18 cellular contexts compared by ENCODE assay signal in the genomic region with DNA sequence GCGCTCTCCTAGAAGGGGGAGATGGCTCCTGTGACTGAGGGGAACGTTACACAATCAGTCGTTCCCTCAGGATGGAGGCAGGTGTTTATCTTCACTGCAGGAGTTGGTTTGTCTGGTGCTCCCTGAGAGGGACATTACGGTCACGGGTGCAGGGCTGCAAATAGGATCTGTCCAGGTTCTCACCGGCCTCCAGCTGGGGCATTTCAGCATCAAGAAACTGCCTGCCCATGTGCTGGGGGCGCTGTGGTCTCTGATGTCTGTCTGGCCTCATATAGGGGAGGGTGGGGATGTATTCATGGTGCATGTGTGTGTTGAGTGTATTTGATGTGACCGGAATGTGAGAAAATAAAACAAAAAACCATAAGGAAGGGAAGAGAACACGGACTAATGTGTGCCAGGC.
A peak's percentile ranks its signal among the peaks of the same experiment; 100 is the strongest.
DNase-seq lines count a peak whose midpoint lies in the region; ATAC-seq, FAIRE-seq and TF ChIP-seq lines count a peak whose summit lies in the region.
"Had no signal": no experiment of that assay in that cellular context is flagged by ENCODE, and none has a peak within 500 bp of the region (broad histone marks: within the 10 kb centered on the region; RNA-seq: fewer than 3 reads in every experiment).

No MANE protein-coding gene starts in this region.

- H3K4me3 ChIP-seq in HCT116 (replicated peaks in 1 of 2; ENCODE audit: low read depth in 1 of 2, low read length in 2 of 2) (no peak overlapping the region), SU-DHL-6 (ENCODE audit: insufficient read depth, low read length, poor library complexity, severe bottlenecking) (no peak overlapping the region), endodermal cell (ENCODE audit: low read length) (no peak overlapping the region)
- H3K4me3 ChIP-seq: GM23338 had no signal

- no peak for FAIRE-seq in D721Med (lab: Jason Lieb, UNC)

- no peak overlapping the region for H3K27ac Mint-ChIP-seq in endodermal cell
- no peak overlapping the region for H3K27ac Mint-ChIP-seq in endothelial cell (ENCODE audit: unreplicated experiment)
- H3K27ac Mint-ChIP-seq: CD4-positive, alpha-beta memory T cell; GM23338; T-cell had no signal

- H4K20me1 ChIP-seq in HCT116 (ENCODE audit: insufficient read depth) (no peaks in the 10 kb centered on the region), SU-DHL-6 (ENCODE audit: low read depth, low read length) (no peaks in the 10 kb centered on the region)

- H3K27me3 Mint-ChIP-seq in endodermal cell (ENCODE audit: insufficient read depth) (no peaks in the 10 kb centered on the region), endothelial cell (ENCODE audit: unreplicated experiment) (peaks cover 3% of the 10 kb centered on the region)
- H3K27me3 Mint-ChIP-seq in activated T-cell treated with anti-CD3 and anti-CD28 coated beads, Interleukin-2, amount 50 U/mL, for 4 hours (ENCODE audit: low read depth), result peaks cover 10% of the 10 kb centered on the region

- TF ChIP-seq RAD21 in HCT116 (IDR thresholded peaks at IDR 0.05; ENCODE audit: low read depth), result no peak

- H3K9me3 ChIP-seq in HCT116 (ENCODE audit: control insufficient read depth in 1 of 2, insufficient read depth in 1 of 2, low read depth in 1 of 2, low read length in 2 of 2), result no peaks in the 10 kb centered on the region
- peaks cover 5% of the 10 kb centered on the region; the same call in 1 of the 2 replicates for H3K9me3 ChIP-seq in SU-DHL-6 (ENCODE audit: insufficient read depth, low read length)
- H3K9me3 ChIP-seq in endodermal cell (ENCODE audit: control insufficient read depth, low read length), result peaks cover 10% of the 10 kb centered on the region
- H3K9me3 ChIP-seq: BE2C had no signal

- H3K36me3 Mint-ChIP-seq in endodermal cell (ENCODE audit: low read depth), result peaks cover 13% of the 10 kb centered on the region
- H3K36me3 Mint-ChIP-seq in activated T-cell treated with anti-CD3 and anti-CD28 coated beads, Interleukin-2, amount 50 U/mL, for 4 hours (ENCODE audit: insufficient read depth), result no peaks in the 10 kb centered on the region
- H3K36me3 Mint-ChIP-seq in endothelial cell (ENCODE audit: low read depth, unreplicated experiment), result peaks cover 12% of the 10 kb centered on the region
- H3K36me3 Mint-ChIP-seq: CD4-positive, alpha-beta memory T cell had no signal

- no peak overlapping the region for H3K9ac ChIP-seq in HCT116 (ENCODE audit: low read length)
- no peak overlapping the region for H3K9ac ChIP-seq in SU-DHL-6 (ENCODE audit: low read length)
- H3K9ac ChIP-seq in endodermal cell (ENCODE audit: extremely low read depth, low read length, poor library complexity, severe bottlenecking), result no peak overlapping the region

- DNase-seq in D721Med (ENCODE audit: insufficient read length, low spot score), result no peak
- DNase-seq in HCT116 (ENCODE audit: low read depth, low spot score), result no peak
- DNase-seq in endodermal cell, result peak; percentile 69
- DNase-seq in NCI-H187 treated with DMSO at 0.1 percent for 48 hours (lab: John Stamatoyannopoulos, UW), result no peak
- no peak for DNase-seq in activated T-cell treated with anti-CD3 and anti-CD28 coated beads, Interleukin-2, amount 50 U/mL, for 4 hours
- DNase-seq in endothelial cell (ENCODE audit: low spot score), result no peak
- DNase-seq: BE2C; CD4-positive, alpha-beta memory T cell; DND-41; GDM1; KG1; NCI-H1092 treated with DMSO at 0.1 percent for 48 hours; NCI-H2029; NCI-H774; T-cell had no signal

- intact Hi-C loops in HCT116 (cut with micrococcal nuclease), result no loop called here

- H3K9me2 ChIP-seq in HCT116 (ENCODE audit: insufficient read depth), result no peaks in the 10 kb centered on the region
- no peaks in the 10 kb centered on the region for H3K9me2 ChIP-seq in SU-DHL-6 (replicated peaks; ENCODE audit: insufficient read depth, low read length)

- H3K27ac ChIP-seq in HCT116 (ENCODE audit: low read depth, low read length) (no peak overlapping the region), SU-DHL-6 (ENCODE audit: low read depth, low read length) (no peak overlapping the region), endodermal cell (ENCODE audit: low read depth, low read length) (no peak overlapping the region)
- H3K27ac ChIP-seq: HL-60 had no signal

- 85 to 89% methylated on average over 6 to 9 of the region's 9 CpGs for WGBS in endodermal cell (ENCODE audit: insufficient coverage in 1 of 2, insufficient read length in 1 of 2), 2 experiments

- no TSS peak for BruUV-seq in HCT116 (replicated peaks; lab: Mats Ljungman, UMichigan)

- TF ChIP-seq CTCF in D721Med (IDR thresholded peaks at IDR 0.05; ENCODE audit: insufficient read depth, missing control alignments) (peak; percentile 3), HCT116 (IDR thresholded peaks at IDR 0.05 in 2 of 3, conservative IDR thresholded peaks at IDR 0.05 in 1 of 3; ENCODE audit: borderline replicate concordance in 1 of 3, insufficient read depth in 1 of 3, low read depth in 2 of 3, low read length in 2 of 3) (0 out of 6 replicates have a peak, but pooled peaks of 1 of the 3 experiments have one; percentile 14), SU-DHL-6 (IDR thresholded peaks at IDR 0.05; ENCODE audit: insufficient read depth, low read length, poor library complexity, severe bottlenecking) (peak; percentile 31), endodermal cell (conservative IDR thresholded peaks at IDR 0.05) (no peak), endothelial cell (IDR thresholded peaks at IDR 0.05; ENCODE audit: unreplicated experiment) (no peak)

- no peaks in the 10 kb centered on the region for H3K79me2 ChIP-seq in HCT116 (ENCODE audit: insufficient read depth, low read length)
- H3K79me2 ChIP-seq in SU-DHL-6 (ENCODE audit: insufficient read depth, low read length), result no peaks in the 10 kb centered on the region

- no peak overlapping the region for H2AFZ ChIP-seq in HCT116 (ENCODE audit: low read depth, low read length, poor library complexity, severe bottlenecking)
- H2AFZ ChIP-seq in SU-DHL-6 (ENCODE audit: low read depth, low read length, severe bottlenecking), result no peak overlapping the region
- H2AFZ ChIP-seq: GM23338 had no signal

- no peaks in the 10 kb centered on the region for H3F3A ChIP-seq in SU-DHL-6 (ENCODE audit: insufficient read depth)

- H3K9me3 Mint-ChIP-seq in endodermal cell, result peaks cover 18% of the 10 kb centered on the region
- peaks cover 3% of the 10 kb centered on the region for H3K9me3 Mint-ChIP-seq in activated T-cell treated with anti-CD3 and anti-CD28 coated beads, Interleukin-2, amount 50 U/mL, for 4 hours
- no peaks in the 10 kb centered on the region for H3K9me3 Mint-ChIP-seq in endothelial cell (ENCODE audit: unreplicated experiment)
- H3K9me3 Mint-ChIP-seq: T-cell had no signal

- H3K4me1 ChIP-seq in HCT116 (ENCODE audit: control insufficient read depth in 1 of 2, insufficient read depth in 2 of 2, low read length in 2 of 2), result peaks cover 0 to 3% of the 10 kb centered on the region in 2 experiments; a peak in 1 of 4 replicates
- H3K4me1 ChIP-seq in endodermal cell (ENCODE audit: control insufficient read depth, insufficient read depth, low read length), result peaks cover 9% of the 10 kb centered on the region
- H3K4me1 ChIP-seq: BE2C had no signal

- H3K4me1 Mint-ChIP-seq in endodermal cell, result peaks cover 21% of the 10 kb centered on the region
- H3K4me1 Mint-ChIP-seq in activated T-cell treated with anti-CD3 and anti-CD28 coated beads, Interleukin-2, amount 50 U/mL, for 4 hours (ENCODE audit: low read depth), result no peaks in the 10 kb centered on the region
- H3K4me1 Mint-ChIP-seq in endothelial cell (ENCODE audit: unreplicated experiment), result peaks cover 21% of the 10 kb centered on the region
- H3K4me1 Mint-ChIP-seq: CD4-positive, alpha-beta memory T cell; T-cell had no signal

- CTCF ChIA-PET in HCT116 (lab: Charles Lee), result no interaction called here

- no peak for TF ChIP-seq POLR2A in HCT116 (IDR thresholded peaks at IDR 0.05; ENCODE audit: borderline replicate concordance, extremely low read depth, insufficient read depth, insufficient read length)

- H3K36me3 ChIP-seq in HCT116 (ENCODE audit: control insufficient read depth in 1 of 2, insufficient read depth in 2 of 2, low read length in 2 of 2) (no peaks in the 10 kb centered on the region), SU-DHL-6 (ENCODE audit: low read length) (no peaks in the 10 kb centered on the region), endodermal cell (ENCODE audit: control insufficient read depth, insufficient read depth, low read length) (peaks cover 16% of the 10 kb centered on the region)
- H3K36me3 ChIP-seq: BE2C had no signal

- peak; percentile 57 for ATAC-seq in HCT116
- no peak for ATAC-seq in activated T-cell treated with anti-CD3 and anti-CD28 coated beads, Interleukin-2, amount 50 U/mL, for 4 hours
- ATAC-seq: GM23338, T-cell had no signal

- no peaks in the 10 kb centered on the region for H3K27me3 ChIP-seq in HCT116 (ENCODE audit: insufficient read depth, low read length)
- no peaks in the 10 kb centered on the region for H3K27me3 ChIP-seq in SU-DHL-6 (ENCODE audit: low read length)
- H3K27me3 ChIP-seq in endodermal cell (ENCODE audit: control insufficient read depth, insufficient read depth, low read length, poor library complexity, severe bottlenecking), result no peaks in the 10 kb centered on the region
- H3K27me3 ChIP-seq: BE2C had no signal

- RAD21 ChIA-PET in HCT116 (lab: Charles Lee; ENCODE audit: low non-redundant PET in 1 of 2, low total read pairs in 2 of 2, uncharacterized antibody in 2 of 2, unreplicated experiment in 2 of 2), result no interaction called here

- H3K4me2 ChIP-seq in HCT116 (ENCODE audit: low read length) (no peak overlapping the region), SU-DHL-6 (ENCODE audit: low read depth, low read length, poor library complexity, severe bottlenecking) (no peak overlapping the region)
- H3K4me2 ChIP-seq: GM23338 had no signal

- POLR2A ChIA-PET in HCT116 (lab: Charles Lee), result no interaction called here

- H3K4me3 Mint-ChIP-seq in endodermal cell (no peak overlapping the region), endothelial cell (ENCODE audit: unreplicated experiment) (no peak overlapping the region)
- H3K4me3 Mint-ChIP-seq in activated T-cell treated with anti-CD3 and anti-CD28 coated beads, Interleukin-2, amount 50 U/mL, for 4 hours, result no peak overlapping the region
- H3K4me3 Mint-ChIP-seq: CD4-positive, alpha-beta memory T cell; GM23338; T-cell had no signal

TF ChIP-seq in HCT116, 20 proteins besides CTCF, POLR2A, EP300 and RAD21 (continues in another document):
- no peak for TF ChIP-seq FOSL1 (IDR thresholded peaks at IDR 0.05; ENCODE audit: low read depth)

Comparison
In these comparisons a context has a peak if more than half of its experiments do, and no peak if none do; other contexts are left out.
1. CTCF ChIP-seq: peak in D721Med (single experiment) and SU-DHL-6 (single experiment); none in endodermal cell (single experiment) and endothelial cell (single experiment).